Comparison of ENCODE assay signal across 8 cellular contexts in genomic region chrX:149503446-149503845, GRCh38. TPM values are rescaled to one million over a fixed set of nuclear protein-coding genes. Genes with fewer than 3 reads are reported as not detected.
DNase-seq lines count a peak whose midpoint lies in the region; ATAC-seq and TF ChIP-seq lines count a peak whose summit lies in the region.
"Not testable (repeated sequence)": the region's sequence is repeated elsewhere in the genome, so short reads cannot be mapped to it uniquely, and the experiment has no call there.

No MANE protein-coding gene starts in this region.

- not testable (repeated sequence) for H3K9me2 ChIP-seq in Loucy (replicated peaks; ENCODE audit: low read depth, low read length); SU-DHL-6 (replicated peaks; ENCODE audit: insufficient read depth, low read length)

- not testable (repeated sequence) for H3K9ac ChIP-seq in Loucy (ENCODE audit: low read depth, low read length, poor library complexity, severe bottlenecking)
- 0 out of 2 replicates have a peak overlapping the region, but pooled peaks have one; percentile 79 for H3K9ac ChIP-seq in SU-DHL-6 (ENCODE audit: low read length)

- ATAC-seq in GM18511 (IDR thresholded peaks at IDR 0.05; ENCODE audit: unreplicated experiment) (peak; percentile 70), HG02678 (IDR thresholded peaks at IDR 0.05; ENCODE audit: unreplicated experiment) (peak; percentile 54)

- H3K36me3 ChIP-seq in Loucy (ENCODE audit: insufficient read depth, low read length); SU-DHL-6 (ENCODE audit: low read length): not testable (repeated sequence)

- peaks cover 11% of the 10 kb centered on the region; the same call in 1 of the 2 replicates for H3K79me2 ChIP-seq in Loucy (ENCODE audit: insufficient read depth, low read length)
- not testable (repeated sequence) for H3K79me2 ChIP-seq in SU-DHL-6 (ENCODE audit: insufficient read depth, low read length)

- not testable (repeated sequence) for H3K27me3 ChIP-seq in Loucy (ENCODE audit: insufficient read depth, low read length, poor library complexity, severe bottlenecking); SU-DHL-6 (ENCODE audit: low read length)

- not testable (repeated sequence) for H3F3A ChIP-seq in Loucy (ENCODE audit: low read depth); SU-DHL-6 (ENCODE audit: insufficient read depth)

- not testable (repeated sequence) for H3K27ac ChIP-seq in SU-DHL-6 (ENCODE audit: low read depth, low read length)

- peaks cover 17% of the 10 kb centered on the region for H3K4me1 ChIP-seq in Loucy (ENCODE audit: insufficient read depth, low read length, poor library complexity, severe bottlenecking)

- H3K9me3 ChIP-seq in Loucy (ENCODE audit: insufficient read depth, low read depth, low read length); SU-DHL-6 (ENCODE audit: insufficient read depth, low read length): not testable (repeated sequence)

- H3K4me2 ChIP-seq in Loucy (ENCODE audit: low read depth, low read length, poor library complexity, severe bottlenecking) (peak overlapping the region; percentile 93), SU-DHL-6 (ENCODE audit: low read depth, low read length, poor library complexity, severe bottlenecking) (peak overlapping the region; percentile 95)

- TF ChIP-seq CTCF in Loucy (conservative IDR thresholded peaks at IDR 0.05; ENCODE audit: low read length); SU-DHL-6 (IDR thresholded peaks at IDR 0.05; ENCODE audit: insufficient read depth, low read length, poor library complexity, severe bottlenecking); fibroblast of the aortic adventitia (IDR thresholded peaks at IDR 0.05; ENCODE audit: insufficient read depth, low read length): not testable (repeated sequence)

- not testable (repeated sequence) for H2AFZ ChIP-seq in Loucy (ENCODE audit: low read length); SU-DHL-6 (ENCODE audit: low read depth, low read length, severe bottlenecking)

- DNase-seq in A172 (ENCODE audit: low spot score) = peak; percentile 70
- DNase-seq in activated effector memory CD4-positive, alpha-beta T cell treated with anti-CD3 and anti-CD28 coated beads, Interleukin-2, amount 50 U/mL, for 16 hours = peak; percentile 86
- peak; percentile 60 for DNase-seq in fibroblast of the aortic adventitia (ENCODE audit: low read depth)
- DNase-seq in pons (ENCODE audit: low spot score) = peak; percentile 4

- peaks cover 17% of the 10 kb centered on the region for H4K20me1 ChIP-seq in Loucy (ENCODE audit: insufficient read depth, low read length, poor library complexity, severe bottlenecking)
- not testable (repeated sequence) for H4K20me1 ChIP-seq in SU-DHL-6 (ENCODE audit: low read depth, low read length)

- H3K4me3 ChIP-seq in Loucy (ENCODE audit: low read length, poor library complexity, severe bottlenecking) = peak overlapping the region; percentile 93
- not testable (repeated sequence) for H3K4me3 ChIP-seq in SU-DHL-6 (ENCODE audit: insufficient read depth, low read length, poor library complexity, severe bottlenecking)
- H3K4me3 ChIP-seq in fibroblast of the aortic adventitia (ENCODE audit: low read depth, low read length) = peak overlapping the region; percentile 46

RNA-seq across cellular contexts. Expression of gene IDS, which starts 1.7 kb away (rescaled TPM):
- total RNA-seq in A172 (2014; rRNA removed; shearing (Covaris generic)) = 97.0 and 106 TPM in 2 replicates
- total RNA-seq in fibroblast of the aortic adventitia (ENCODE audit: low replicate concordance) = 16.8 and 63.3 TPM in 2 replicates

RNA-seq across cellular contexts. Expression of gene EOLA1, which starts 37.4 kb away (rescaled TPM):
- 17.4 and 25.7 TPM in 2 replicates for total RNA-seq in A172 (2014; rRNA removed; shearing (Covaris generic))
- 11.1 and 19.4 TPM in 2 replicates for total RNA-seq in fibroblast of the aortic adventitia (ENCODE audit: low replicate concordance)

RNA-seq across cellular contexts. Expression of gene HSFX3, which starts 46.3 kb away (rescaled TPM):
- not detected in 2 replicates for total RNA-seq in A172 (2014; rRNA removed; shearing (Covaris generic))
- total RNA-seq in fibroblast of the aortic adventitia (ENCODE audit: low replicate concordance) = not detected in 2 replicates

Comparison
In these comparisons a context has a peak if more than half of its experiments do, and no peak if none do; other contexts are left out.
1. DNase-seq: peak in every context shown above with its lines; median percentile 86 in activated effector memory CD4-positive, alpha-beta T cell treated with anti-CD3 and anti-CD28 coated beads, Interleukin-2, amount 50 U/mL, for 16 hours; 70 in A172; 60 in fibroblast of the aortic adventitia; 4 in pons.